8 cellular contexts compared by ENCODE assay signal in the genomic region with DNA sequence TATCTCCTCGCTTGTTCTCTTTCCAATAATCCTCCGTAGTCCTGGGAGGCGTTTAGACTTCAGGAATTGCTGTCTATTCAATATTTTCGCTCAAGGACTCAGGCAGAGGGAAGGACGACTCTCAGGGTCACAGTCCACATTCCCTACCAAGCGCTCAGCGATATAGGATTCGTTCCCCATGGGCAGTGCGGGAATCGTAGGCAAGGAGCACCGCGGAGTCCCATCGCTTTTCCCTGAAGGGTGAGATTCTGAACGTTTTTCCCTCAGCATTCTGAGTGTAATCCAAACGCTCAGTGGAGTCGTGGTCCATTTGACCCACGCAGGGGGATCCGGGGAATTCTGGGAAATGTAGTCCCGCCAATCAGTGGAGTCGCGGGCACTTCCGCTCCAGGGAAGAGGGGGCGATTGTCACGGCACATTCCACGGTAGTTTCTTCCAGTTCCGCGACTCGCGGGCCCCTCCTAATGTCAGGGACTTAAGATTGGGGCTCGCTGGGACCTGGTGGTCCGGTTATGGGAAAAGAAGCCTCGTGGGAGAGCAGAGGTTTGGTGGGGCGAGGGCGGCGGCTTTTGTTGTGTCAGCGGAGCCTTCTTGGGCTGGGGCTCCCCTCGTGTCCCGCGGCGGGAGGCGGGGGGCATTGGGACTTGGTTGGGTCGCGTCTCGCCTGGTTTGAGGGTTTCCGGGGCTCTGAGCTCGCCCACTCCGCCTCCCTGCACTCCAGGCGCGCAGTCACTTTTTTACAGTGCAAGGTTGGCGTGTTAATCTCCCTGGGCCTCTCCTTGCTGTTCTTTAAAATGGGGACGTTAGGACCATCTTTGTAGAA. TPM values are rescaled to one million over a fixed set of nuclear protein-coding genes. Genes with fewer than 3 reads are reported as not detected.
DNase-seq lines count a peak whose midpoint lies in the region; ATAC-seq and TF ChIP-seq lines count a peak whose summit lies in the region.

A gene (plus strand): TSS at position 364 of the 823 bp plus-strand sequence. CDS start 3,079 bp downstream, outside the sequence.

- peak within 1 kb of the TSS; percentile 93 for H3K4me3 Mint-ChIP-seq in central memory CD8-positive, alpha-beta T cell

- no peaks in the 10 kb centered on the region for H3K27me3 Mint-ChIP-seq in central memory CD8-positive, alpha-beta T cell

- no peak for TF ChIP-seq POLR2A in spleen (IDR thresholded peaks at IDR 0.05)

- WGBS in spleen, 5 donors: 0 to 2% (median 1%) methylated on average over 21 to 51 of the region's 51 CpGs

- H3K27ac ChIP-seq in spleen: peak within 1 kb of the TSS; percentile 71 to 88 (median 85)

- no peaks in the 10 kb centered on the region for H3K9me3 Mint-ChIP-seq in central memory CD8-positive, alpha-beta T cell

- ATAC-seq in HG02642 (IDR thresholded peaks at IDR 0.05; ENCODE audit: poor library complexity, unreplicated experiment): peak; percentile 92
- peak; percentile 91 to 92 for ATAC-seq in activated CD4-positive, CD25-positive, alpha-beta regulatory T cell treated with anti-CD3 and anti-CD28 coated beads, Interleukin-2, amount 50 U/mL, for 24 hours
- peak; percentile 68 for ATAC-seq in central memory CD8-positive, alpha-beta T cell (replicated peaks; ENCODE audit: extremely low read depth, poor library complexity, severe bottlenecking)

- peaks cover 6% of the 10 kb centered on the region for H3K36me3 Mint-ChIP-seq in central memory CD8-positive, alpha-beta T cell (ENCODE audit: insufficient read depth)

- intact Hi-C loops in spleen (cut with DNase I; ENCODE audit: low total_unique reads): no loop called here

- TF ChIP-seq CTCF in spleen (IDR thresholded peaks at IDR 0.05 in 8 of 11, conservative IDR thresholded peaks at IDR 0.05 in 3 of 11): no peak

- H3K4me1 Mint-ChIP-seq in central memory CD8-positive, alpha-beta T cell: peaks cover 9% of the 10 kb centered on the region

- H3K27ac Mint-ChIP-seq in central memory CD8-positive, alpha-beta T cell (ENCODE audit: low read depth): peak within 1 kb of the TSS; percentile 91

- peaks cover 0 to 29% (median 20%) of the 10 kb centered on the region in 6 donors for H3K36me3 ChIP-seq in spleen

- peak within 1 kb of the TSS; percentile 74 to 97 (median 87) for H3K4me3 ChIP-seq in spleen

- H3K4me1 ChIP-seq in spleen: peaks cover 7 to 29% (median 23%) of the 10 kb centered on the region in 6 donors

- DNase-seq in GDM1 (lab: John Stamatoyannopoulos, UW) (peak; percentile 68), NCI-H2171 treated with DMSO at 0.1 percent for 48 hours (lab: John Stamatoyannopoulos, UW) (peak; percentile 66), islet precursor cell (peak; percentile 88), spleen (peak; percentile 90), SKM-1 (lab: John Stamatoyannopoulos, UW; ENCODE audit: unreplicated experiment) (no peak)
- DNase-seq in central memory CD8-positive, alpha-beta T cell (ENCODE audit: low spot score in 2 of 2): peak; percentile 27 to 34

- no peaks in the 10 kb centered on the region for H3K27me3 ChIP-seq in spleen (replicated peaks in 1 of 7)

- H3K9me3 ChIP-seq in spleen: peaks cover 0 to 4% (median 0%) of the 10 kb centered on the region in 8 donors

RNA-seq across cellular contexts. Expression of the gene that starts here (rescaled TPM):
- total RNA-seq in spleen: 10 to 100 TPM; 12.2 to 17.6 (median 13.8) TPM
- 1 to 10 TPM; 2.2 to 3.9 (median 2.6) TPM for polyA plus RNA-seq in spleen
